ENCODE assay signal across 8 cellular contexts in genomic region chr2:119544075-119545031, GRCh38. TPM values are rescaled to one million over a fixed set of nuclear protein-coding genes. Genes with fewer than 3 reads are reported as not detected.
DNase-seq lines count a peak whose midpoint lies in the region; ATAC-seq and TF ChIP-seq lines count a peak whose summit lies in the region.

CFAP221 (plus strand) TSS chr2:119544449; CDS start chr2:119546132, 1,683 bp downstream.

- H3K4me3 ChIP-seq in fibroblast of the aortic adventitia (ENCODE audit: low read depth, low read length) (peak within 1 kb of the TSS; percentile 64), stomach (peak within 1 kb of the TSS; percentile 62 to 70 (median 66))
- no peak within 1 kb of the TSS for H3K4me3 ChIP-seq in naive thymus-derived CD4-positive, alpha-beta T cell (ENCODE audit: low read length)

- peak; percentile 81 to 92 (median 86) for DNase-seq in NCI-H1417 (lab: John Stamatoyannopoulos, UW)
- no peak for DNase-seq in NCI-H1417 treated with DMSO at 0.1 percent for 48 hours (lab: John Stamatoyannopoulos, UW)
- DNase-seq in NCI-H226, result peak; percentile 63
- peak; percentile 9 for DNase-seq in activated T-cell treated with anti-CD3 and anti-CD28 coated beads, Interleukin-2, amount 50 U/mL, for 4 hours
- peak; percentile 35 for DNase-seq in fibroblast of the aortic adventitia (ENCODE audit: low read depth)
- peak in 5 of 9 donors; percentile 1 to 51 (median 21) for DNase-seq in naive thymus-derived CD4-positive, alpha-beta T cell
- peak; percentile 84 for DNase-seq in stomach

- no peak for TF ChIP-seq POLR2A in stomach (IDR thresholded peaks at IDR 0.05)

- no peaks in the 10 kb centered on the region for H3K36me3 Mint-ChIP-seq in activated T-cell treated with anti-CD3 and anti-CD28 coated beads, Interleukin-2, amount 50 U/mL, for 4 hours (ENCODE audit: insufficient read depth)
- no peaks in the 10 kb centered on the region for H3K36me3 Mint-ChIP-seq in naive thymus-derived CD4-positive, alpha-beta T cell

- no peaks in the 10 kb centered on the region for H3K36me3 ChIP-seq in naive thymus-derived CD4-positive, alpha-beta T cell (ENCODE audit: control insufficient read depth in 2 of 3, insufficient read depth in 3 of 3, low read length in 3 of 3)
- no peaks in the 10 kb centered on the region for H3K36me3 ChIP-seq in stomach

- peaks cover 10% of the 10 kb centered on the region for H3K4me1 Mint-ChIP-seq in activated T-cell treated with anti-CD3 and anti-CD28 coated beads, Interleukin-2, amount 50 U/mL, for 4 hours (ENCODE audit: low read depth)
- peaks cover 6 to 16% (median 10%) of the 10 kb centered on the region in 7 donors for H3K4me1 Mint-ChIP-seq in naive thymus-derived CD4-positive, alpha-beta T cell

- no peak for TF ChIP-seq EP300 in stomach (IDR thresholded peaks at IDR 0.05)

- WGBS in stomach, 5 donors, result 3 to 7% (median 3%) methylated on average over 37 to 91 of the region's 91 CpGs

- CTCF ChIA-PET in naive thymus-derived CD4-positive, alpha-beta T cell (lab: Charles Lee), result no interaction called here

- H3K9me3 Mint-ChIP-seq in activated T-cell treated with anti-CD3 and anti-CD28 coated beads, Interleukin-2, amount 50 U/mL, for 4 hours, result no peaks in the 10 kb centered on the region
- peaks cover 0 to 13% (median 4%) of the 10 kb centered on the region in 11 donors for H3K9me3 Mint-ChIP-seq in naive thymus-derived CD4-positive, alpha-beta T cell

- H3K4me3 Mint-ChIP-seq in activated T-cell treated with anti-CD3 and anti-CD28 coated beads, Interleukin-2, amount 50 U/mL, for 4 hours, result peak within 1 kb of the TSS; percentile 71
- peak within 1 kb of the TSS; percentile 47 to 76 (median 69) for H3K4me3 Mint-ChIP-seq in naive thymus-derived CD4-positive, alpha-beta T cell

- TF ChIP-seq CTCF in fibroblast of the aortic adventitia (IDR thresholded peaks at IDR 0.05; ENCODE audit: insufficient read depth, low read length), result no peak
- no peak for TF ChIP-seq CTCF in stomach (IDR thresholded peaks at IDR 0.05)

- ATAC-seq in HG02943 (IDR thresholded peaks at IDR 0.05; ENCODE audit: low read depth, unreplicated experiment), result peak; percentile 88
- ATAC-seq in activated T-cell treated with anti-CD3 and anti-CD28 coated beads, Interleukin-2, amount 50 U/mL, for 4 hours, result peak; percentile 75 to 83
- ATAC-seq in naive thymus-derived CD4-positive, alpha-beta T cell, result peak; percentile 49

- H3K27ac Mint-ChIP-seq in naive thymus-derived CD4-positive, alpha-beta T cell, result no peak within 1 kb of the TSS

- intact Hi-C loops in naive thymus-derived CD4-positive, alpha-beta T cell (cut with micrococcal nuclease), result no loop called here
- intact Hi-C loops in stomach (cut with DNase I; ENCODE audit: low total_unique reads), result no loop called here

- H3K27me3 Mint-ChIP-seq in activated T-cell treated with anti-CD3 and anti-CD28 coated beads, Interleukin-2, amount 50 U/mL, for 4 hours (ENCODE audit: low read depth), result peaks cover 56% of the 10 kb centered on the region
- H3K27me3 Mint-ChIP-seq in naive thymus-derived CD4-positive, alpha-beta T cell, result peaks cover 57 to 84% (median 77%) of the 10 kb centered on the region in 5 donors

- H3K9me3 ChIP-seq in naive thymus-derived CD4-positive, alpha-beta T cell (ENCODE audit: control insufficient read depth in 2 of 3, low read length in 3 of 3), result no peaks in the 10 kb centered on the region
- no peaks in the 10 kb centered on the region for H3K9me3 ChIP-seq in stomach

- H3K27ac ChIP-seq in naive thymus-derived CD4-positive, alpha-beta T cell (ENCODE audit: low read depth, low read length), result no peak within 1 kb of the TSS
- peak within 1 kb of the TSS; percentile 66 to 87 (median 83) for H3K27ac ChIP-seq in stomach

- peaks cover 0 to 2% of the 10 kb centered on the region in 2 donors for H3K27me3 ChIP-seq in naive thymus-derived CD4-positive, alpha-beta T cell (ENCODE audit: control insufficient read depth in 2 of 2, insufficient read depth in 2 of 2, low read length in 2 of 2)
- H3K27me3 ChIP-seq in stomach, result peaks cover 0 to 31% (median 5%) of the 10 kb centered on the region in 3 donors

- POLR2A ChIA-PET in naive thymus-derived CD4-positive, alpha-beta T cell (lab: Charles Lee), result no interaction called here

- no peaks in the 10 kb centered on the region for H3K4me1 ChIP-seq in naive thymus-derived CD4-positive, alpha-beta T cell (ENCODE audit: control insufficient read depth in 2 of 2, insufficient read depth in 2 of 2, low read length in 2 of 2)
- peaks cover 7 to 49% (median 23%) of the 10 kb centered on the region in 4 donors for H3K4me1 ChIP-seq in stomach

RNA-seq across cellular contexts. Expression of gene CFAP221, which starts in this region (rescaled TPM):
- total RNA-seq in activated T-cell treated with anti-CD3 and anti-CD28 coated beads, Interleukin-2, amount 50 U/mL, for 4 hours, result not detected
- total RNA-seq in fibroblast of the aortic adventitia (ENCODE audit: low replicate concordance) (not detected in 2 replicates), stomach (10 to 100 TPM in 1 of 5 donors, 1 to 10 TPM in 2, not detected in 2; 1.3 to 15.1 (median 3.1) TPM)
- total RNA-seq in naive thymus-derived CD4-positive, alpha-beta T cell, result not detected
- not detected for polyA plus RNA-seq in naive thymus-derived CD4-positive, alpha-beta T cell
- polyA plus RNA-seq in stomach, result under 1 TPM; 0.31 to 0.80 (median 0.68) TPM

Comparison
In these comparisons a context has a peak if more than half of its experiments do, and no peak if none do; other contexts are left out.
1. Peak in DNase-seq and ATAC-seq in activated T-cell treated with anti-CD3 and anti-CD28 coated beads, Interleukin-2, amount 50 U/mL, for 4 hours; RNA of the gene not detected or under 1 TPM.
2. Peak in DNase-seq and H3K4me3 ChIP-seq in fibroblast of the aortic adventitia; RNA of the gene not detected or under 1 TPM.
3. Peak in DNase-seq and ATAC-seq in naive thymus-derived CD4-positive, alpha-beta T cell; RNA of the gene not detected or under 1 TPM.